8 cellular contexts compared by ENCODE assay signal in the genomic region with DNA sequence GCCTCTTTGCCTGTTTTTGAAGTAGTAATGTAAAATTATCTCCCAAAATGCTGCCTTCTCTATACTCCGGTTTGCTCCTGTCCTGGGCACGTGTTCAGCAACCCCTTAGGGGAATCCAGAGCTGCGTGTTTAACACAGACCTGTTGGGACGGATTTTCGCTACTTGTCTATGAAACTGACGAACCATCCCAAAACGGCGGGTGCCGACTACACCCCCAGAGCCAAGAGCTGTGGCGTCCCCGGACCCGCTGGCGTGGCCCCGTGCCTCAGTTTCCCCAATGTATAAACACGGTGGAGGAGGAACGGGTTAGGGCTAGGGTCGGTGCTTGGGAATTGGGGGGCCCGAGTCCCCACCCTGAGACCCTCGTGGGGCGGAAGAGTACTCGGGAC. TPM values are rescaled to one million over a fixed set of nuclear protein-coding genes. Genes with fewer than 3 reads are reported as not detected.
A peak's percentile ranks its signal among the peaks of the same experiment; 100 is the strongest.
DNase-seq lines count a peak whose midpoint lies in the region; ATAC-seq and TF ChIP-seq lines count a peak whose summit lies in the region.

No MANE protein-coding gene starts in this region.

- peak overlapping the region; percentile 15 for H3K27ac Mint-ChIP-seq in endothelial cell (ENCODE audit: unreplicated experiment)

- ATAC-seq in GM18907 (IDR thresholded peaks at IDR 0.05; ENCODE audit: unreplicated experiment) (peak; percentile 1), GM18870 (IDR thresholded peaks at IDR 0.05; ENCODE audit: unreplicated experiment) (no peak)

- TF ChIP-seq EP300 in tibial nerve (IDR thresholded peaks at IDR 0.05) = no peak

- TF ChIP-seq CTCF in endothelial cell (IDR thresholded peaks at IDR 0.05; ENCODE audit: unreplicated experiment) (no peak), tibial nerve (IDR thresholded peaks at IDR 0.05) (no peak)

- DNase-seq in ACHN = peak; percentile 56
- DNase-seq in UCSD-AML1 (lab: John Stamatoyannopoulos, UW; ENCODE audit: unreplicated experiment) = peak; percentile 22
- no peak for DNase-seq in endothelial cell (ENCODE audit: low spot score)
- peak; percentile 24 to 48 for DNase-seq in tibial nerve (ENCODE audit: low spot score in 2 of 2)
- no peak for DNase-seq in retina

- peaks cover 2% of the 10 kb centered on the region for H3K27me3 Mint-ChIP-seq in endothelial cell (ENCODE audit: unreplicated experiment)

- peak overlapping the region; percentile 52 for H3K4me3 Mint-ChIP-seq in endothelial cell (ENCODE audit: unreplicated experiment)

- 10 to 12% methylated on average over 17 to 18 of the region's 21 CpGs for WGBS in tibial nerve, 2 donors

- TF ChIP-seq POLR2A in tibial nerve (IDR thresholded peaks at IDR 0.05) = no peak

- H3K9me3 Mint-ChIP-seq in endothelial cell (ENCODE audit: unreplicated experiment) = no peaks in the 10 kb centered on the region

- H3K36me3 Mint-ChIP-seq in endothelial cell (ENCODE audit: low read depth, unreplicated experiment) = no peaks in the 10 kb centered on the region

- no peaks in the 10 kb centered on the region for H3K27me3 ChIP-seq in muscle layer of duodenum (ENCODE audit: low read depth, low read length)
- H3K27me3 ChIP-seq in tibial nerve = no peaks in the 10 kb centered on the region

- H3K4me1 ChIP-seq in muscle layer of duodenum (ENCODE audit: control insufficient read depth in 1 of 2, insufficient read depth in 2 of 2, low read length in 2 of 2) = peaks cover 7 to 13% of the 10 kb centered on the region in 2 donors
- peaks cover 0 to 16% (median 11%) of the 10 kb centered on the region in 4 donors for H3K4me1 ChIP-seq in tibial nerve

- H3K4me3 ChIP-seq in muscle layer of duodenum (ENCODE audit: low read depth in 1 of 2, low read length in 2 of 2) (peak overlapping the region; percentile 88 to 99), tibial nerve (peak overlapping the region; percentile 52 to 77 (median 72))

- in situ Hi-C loops in ACHN (cut with HindIII; ENCODE audit: low pct_ligation_motif_present, low pct_unique_long_range_greater_than_20kb, low sequenced_read_pairs) = no loop called here

- H3K9me3 ChIP-seq in muscle layer of duodenum (ENCODE audit: control insufficient read depth in 1 of 2, low read length in 2 of 2) (no peaks in the 10 kb centered on the region), tibial nerve (no peaks in the 10 kb centered on the region)

- H3K27ac ChIP-seq in muscle layer of duodenum (ENCODE audit: low read length) = peak overlapping the region; percentile 88
- H3K27ac ChIP-seq in tibial nerve = peak overlapping the region in 3 of 4 donors; percentile 68 to 82 (median 81)

- H3K36me3 ChIP-seq in muscle layer of duodenum (ENCODE audit: control insufficient read depth in 1 of 2, insufficient read depth in 2 of 2, low read length in 2 of 2) (no peaks in the 10 kb centered on the region), tibial nerve (no peaks in the 10 kb centered on the region)

- peaks cover 27% of the 10 kb centered on the region for H3K4me1 Mint-ChIP-seq in endothelial cell (ENCODE audit: unreplicated experiment)

RNA-seq across cellular contexts. Expression of a gene that starts 0.5 kb away (rescaled TPM):
- total RNA-seq in endothelial cell (ENCODE audit: unreplicated experiment) = 20.2 TPM
- total RNA-seq in tibial nerve = 10 to 100 TPM in 1 of 4 donors, 1 to 10 TPM in 3; 1.6 to 12.9 (median 7.8) TPM

Comparison
In these comparisons a context has a peak if more than half of its experiments do, and no peak if none do; other contexts are left out.
1. DNase-seq: peak in ACHN (single experiment), UCSD-AML1 (single experiment) and tibial nerve (2 of 2); none in endothelial cell (single experiment) and retina (single experiment).